19 cellular contexts compared by ENCODE assay signal in genomic region chr4:153582954-153583456, GRCh38.
DNase-seq lines count a peak whose midpoint lies in the region; ATAC-seq, FAIRE-seq and TF ChIP-seq lines count a peak whose summit lies in the region.
"Had no signal": no experiment of that assay in that cellular context is flagged by ENCODE, and none has a peak within 500 bp of the region (broad histone marks: within the 10 kb centered on the region; RNA-seq: fewer than 3 reads in every experiment).

No MANE protein-coding gene starts in this region.

- H3K4me3 ChIP-seq in A549 (no peak overlapping the region), Karpas-422 (ENCODE audit: low read length) (no peak overlapping the region; the same call in 1 of the 2 replicates), HepG2 (replicated peaks in 1 of 3; ENCODE audit: insufficient read depth in 1 of 3, low read depth in 2 of 3, low read length in 3 of 3) (no peak overlapping the region)
- no peak overlapping the region for H3K4me3 ChIP-seq in naive thymus-derived CD4-positive, alpha-beta T cell (ENCODE audit: low read length)

- H3K36me3 Mint-ChIP-seq in naive thymus-derived CD4-positive, alpha-beta T cell, result peaks cover 4 to 38% (median 8%) of the 10 kb centered on the region in 5 donors

- ATAC-seq in A549 (no peak), HG02884 (IDR thresholded peaks at IDR 0.05; ENCODE audit: unreplicated experiment) (no peak), HepG2 (no peak)
- ATAC-seq in naive thymus-derived CD4-positive, alpha-beta T cell, result no peak

- H3K9me3 Mint-ChIP-seq in naive thymus-derived CD4-positive, alpha-beta T cell, result no peaks in the 10 kb centered on the region

- no peaks in the 10 kb centered on the region for H3K9me2 ChIP-seq in Karpas-422 (replicated peaks; ENCODE audit: insufficient read depth, low read length)

- H3K79me2 ChIP-seq in Karpas-422 (ENCODE audit: low read length), result no peaks in the 10 kb centered on the region
- no peaks in the 10 kb centered on the region for H3K79me2 ChIP-seq in HepG2 (ENCODE audit: insufficient read depth, low read length)

- peaks cover 11 to 58% (median 37%) of the 10 kb centered on the region in 7 donors for H3K4me1 Mint-ChIP-seq in naive thymus-derived CD4-positive, alpha-beta T cell

- H3K27me3 Mint-ChIP-seq in naive thymus-derived CD4-positive, alpha-beta T cell, result no peaks in the 10 kb centered on the region

- POLR2A ChIA-PET in A549 (lab: Yijun Ruan, JAX), result no interaction called here
- POLR2A ChIA-PET in naive thymus-derived CD4-positive, alpha-beta T cell (lab: Charles Lee), result interaction anchor here (0.6 kb wide), 1 partner anchor 223 kb away, joined by 4 read pairs; no protein-coding TSS in a partner anchor
- POLR2A ChIA-PET in HepG2 (lab: Yijun Ruan, JAX), result no interaction called here

- H3K4me3 Mint-ChIP-seq in naive thymus-derived CD4-positive, alpha-beta T cell, result no peak overlapping the region

- TF ChIP-seq POLR2A in A549 (IDR thresholded peaks at IDR 0.05; ENCODE audit: low read length) (no peak), HepG2 (IDR thresholded peaks at IDR 0.05; ENCODE audit: insufficient read depth in 1 of 2, low read depth in 2 of 2, low read length in 2 of 2) (no peak)

- H3K27ac ChIP-seq in A549 (no peak overlapping the region), Karpas-422 (ENCODE audit: low read length) (peak overlapping the region; percentile 63), HepG2 (ENCODE audit: extremely low read length, insufficient read depth, low read length) (no peak overlapping the region)
- no peak overlapping the region for H3K27ac ChIP-seq in naive thymus-derived CD4-positive, alpha-beta T cell (ENCODE audit: low read depth, low read length)
- H3K27ac ChIP-seq: 22Rv1, C4-2B had no signal

- peak overlapping the region in 6 of 9 donors; percentile 43 to 80 (median 62) for H3K27ac Mint-ChIP-seq in naive thymus-derived CD4-positive, alpha-beta T cell

- no peaks in the 10 kb centered on the region for H3K9me3 ChIP-seq in A549
- H3K9me3 ChIP-seq in Karpas-422 (ENCODE audit: low read length), result no peaks in the 10 kb centered on the region
- H3K9me3 ChIP-seq in naive thymus-derived CD4-positive, alpha-beta T cell (ENCODE audit: control insufficient read depth in 2 of 3, low read length in 3 of 3), result no peaks in the 10 kb centered on the region
- H3K9me3 ChIP-seq in HepG2 (ENCODE audit: low read length), result no peaks in the 10 kb centered on the region

- no peak for TF ChIP-seq CTCF in A549 (IDR thresholded peaks at IDR 0.05)
- no peak for TF ChIP-seq CTCF in HepG2 (CRISPR knock-in tag; IDR thresholded peaks at IDR 0.05)

- TF ChIP-seq RAD21 in A549 (conservative IDR thresholded peaks at IDR 0.05 in 1 of 2, IDR thresholded peaks at IDR 0.05 in 1 of 2), result no peak
- no peak for TF ChIP-seq RAD21 in HepG2 (CRISPR knock-in tag; IDR thresholded peaks at IDR 0.05)

- H3K36me3 ChIP-seq in Karpas-422 (ENCODE audit: insufficient read depth, low read length), result peaks cover 13% of the 10 kb centered on the region; the same call in 1 of the 2 replicates
- H3K36me3 ChIP-seq in naive thymus-derived CD4-positive, alpha-beta T cell (ENCODE audit: control insufficient read depth in 2 of 3, insufficient read depth in 3 of 3, low read length in 3 of 3), result peaks cover 7 to 57% (median 9%) of the 10 kb centered on the region in 3 experiments
- H3K36me3 ChIP-seq in HepG2 (replicated peaks in 1 of 2; ENCODE audit: control insufficient read depth in 1 of 2, insufficient read depth in 2 of 2, low read length in 2 of 2), result no peaks in the 10 kb centered on the region

- H2AFZ ChIP-seq in Karpas-422 (ENCODE audit: low read length) (no peak overlapping the region), HepG2 (ENCODE audit: low read length) (no peak overlapping the region)

- BruUV-seq in HepG2 (replicated peaks; lab: Mats Ljungman, UMichigan), result no TSS peak

- in situ Hi-C loops in HepG2 (cut with HindIII; ENCODE audit: extremely low pct_ligation_motif_present, low pct_unique_long_range_greater_than_20kb), result no loop called here

- DNase-seq in DMS 273 (lab: John Stamatoyannopoulos, UW; ENCODE audit: unreplicated experiment) (peak; percentile 41), DMS 273 treated with DMSO at 0.1 percent for 48 hours (lab: John Stamatoyannopoulos, UW) (no peak), A549 (ENCODE audit: low read depth in 1 of 2, low spot score in 1 of 2) (no peak), Karpas-422 (no peak), HepG2 (ENCODE audit: low spot score) (no peak)
- no peak for DNase-seq in naive thymus-derived CD4-positive, alpha-beta T cell
- no peak for DNase-seq in activated CD8-positive, alpha-beta memory T cell treated with anti-CD3 and anti-CD28 coated beads for 24 hours
- DNase-seq: GOT3, MM.1S, NCI-H1105, NCI-H187, NCI-H2171, NCI-H446 treated with DMSO at 0.1 percent for 48 hours, NCI-H82, SHP77 had no signal

- CTCF ChIA-PET in A549 (lab: Yijun Ruan, JAX) (interaction anchor here (0.6 to 2.5 kb wide), 2 partner anchors 9 to 14 kb away, joined by 3 to 5 read pairs; no protein-coding TSS in a partner anchor), HepG2 (lab: Yijun Ruan, JAX; ENCODE audit: low intra/inter-chr PET ratio, low total read pairs) (no interaction called here)
- CTCF ChIA-PET in naive thymus-derived CD4-positive, alpha-beta T cell (lab: Charles Lee), result interaction anchor here (1.1 to 1.4 kb wide), 2 partner anchors 150 to 237 kb away, joined by 3 read pairs; no protein-coding TSS in a partner anchor

- H3K27me3 ChIP-seq in Karpas-422 (ENCODE audit: low read length) (no peaks in the 10 kb centered on the region), HepG2 (ENCODE audit: control insufficient read depth in 1 of 2, insufficient read depth in 2 of 2, low read length in 2 of 2) (no peaks in the 10 kb centered on the region)
- H3K27me3 ChIP-seq in naive thymus-derived CD4-positive, alpha-beta T cell (ENCODE audit: control insufficient read depth in 2 of 2, insufficient read depth in 2 of 2, low read length in 2 of 2), result no peaks in the 10 kb centered on the region

- TF ChIP-seq EP300 in A549 (IDR thresholded peaks at IDR 0.05) (no peak), HepG2 (IDR thresholded peaks at IDR 0.05; ENCODE audit: low read depth in 2 of 2, low read length in 2 of 2) (no peak), HepG2 (CRISPR knock-in tag; IDR thresholded peaks at IDR 0.05; ENCODE audit: borderline replicate concordance) (no peak)

- FAIRE-seq in A549 (lab: Jason Lieb, UNC) (no peak), HepG2 (lab: Jason Lieb, UNC) (no peak)
- FAIRE-seq: RCC 7860 had no signal

- no peaks in the 10 kb centered on the region for H3K4me1 ChIP-seq in A549
- peaks cover 66% of the 10 kb centered on the region for H3K4me1 ChIP-seq in Karpas-422 (ENCODE audit: low read length)
- no peaks in the 10 kb centered on the region for H3K4me1 ChIP-seq in naive thymus-derived CD4-positive, alpha-beta T cell (ENCODE audit: control insufficient read depth in 2 of 2, insufficient read depth in 2 of 2, low read length in 2 of 2)
- no peaks in the 10 kb centered on the region for H3K4me1 ChIP-seq in HepG2 (ENCODE audit: insufficient read depth, low read length)

- H3K4me2 ChIP-seq in A549 (no peak overlapping the region), Karpas-422 (ENCODE audit: low read depth, low read length, poor library complexity, severe bottlenecking) (peak overlapping the region; percentile 68), HepG2 (ENCODE audit: low read depth, low read length) (no peak overlapping the region)

- intact Hi-C loops in naive thymus-derived CD4-positive, alpha-beta T cell (cut with micrococcal nuclease), result no loop called here
- intact Hi-C loops in HepG2 (cut with micrococcal nuclease; ENCODE audit: unreplicated experiment), result no loop called here

- H3K9ac ChIP-seq in Karpas-422 (ENCODE audit: low read length) (no peak overlapping the region), HepG2 (ENCODE audit: insufficient read depth, low read depth, low read length) (no peak overlapping the region)

- H4K20me1 ChIP-seq in Karpas-422 (ENCODE audit: insufficient read depth, low read depth, low read length), result no peaks in the 10 kb centered on the region
- no peaks in the 10 kb centered on the region for H4K20me1 ChIP-seq in HepG2 (ENCODE audit: insufficient read depth, low read length)

TF ChIP-seq in A549, 52 proteins besides CTCF, POLR2A, EP300 and RAD21:
- TF ChIP-seq MAFK (IDR thresholded peaks at IDR 0.05; ENCODE audit: partially characterized antibody), result peak; percentile 11
- no peak for TF ChIP-seq HEYL (CRISPR knock-in tag; IDR thresholded peaks at IDR 0.05)
- TF ChIP-seq FOSB (CRISPR knock-in tag; IDR thresholded peaks at IDR 0.05), result no peak
- TF ChIP-seq CBX8 (IDR thresholded peaks at IDR 0.05), result no peak
- no peak for TF ChIP-seq HDAC2 (IDR thresholded peaks at IDR 0.05)
- TF ChIP-seq GATA3 (IDR thresholded peaks at IDR 0.05; ENCODE audit: borderline replicate concordance), result no peak
- no peak for TF ChIP-seq TP53 (CRISPR knock-in tag; IDR thresholded peaks at IDR 0.05)
- TF ChIP-seq CHD4 (IDR thresholded peaks at IDR 0.05; ENCODE audit: borderline replicate concordance), result no peak

TF ChIP-seq in HepG2, 621 proteins besides CTCF, POLR2A, EP300 and RAD21:
- TF ChIP-seq ZNF713 (CRISPR knock-in tag; IDR thresholded peaks at IDR 0.05), result no peak
- TF ChIP-seq MAFK (conservative IDR thresholded peaks at IDR 0.05 in 1 of 2, IDR thresholded peaks at IDR 0.05 in 1 of 2; ENCODE audit: low read length in 2 of 2), result 0 out of 4 replicates have a peak, but pooled peaks of 1 of the 2 experiments have one; percentile 36
TF ChIP-seq in HepG2: peak in this region for 1.
